ENCODE assay signal across 18 cellular contexts in genomic region chr7:101239191-101239950, GRCh38. TPM values are rescaled to one million over a fixed set of nuclear protein-coding genes. Genes with fewer than 3 reads are reported as not detected.
A peak's percentile ranks its signal among the peaks of the same experiment; 100 is the strongest.
DNase-seq lines count a peak whose midpoint lies in the region; ATAC-seq and TF ChIP-seq lines count a peak whose summit lies in the region.
"Had no signal": no experiment of that assay in that cellular context is flagged by ENCODE, and none has a peak within 500 bp of the region (broad histone marks: within the 10 kb centered on the region; RNA-seq: fewer than 3 reads in every experiment).

No MANE protein-coding gene starts in this region.

- H3K14ac ChIP-seq in mesenchymal stem cell (ENCODE audit: low read length in 2 of 2) = no peak overlapping the region

- H3K27me3 ChIP-seq in duodenal mucosa (ENCODE audit: control insufficient read depth in 1 of 2, insufficient read depth in 2 of 2, low read length in 2 of 2) = no peaks in the 10 kb centered on the region
- H3K27me3 ChIP-seq in mesenchymal stem cell (ENCODE audit: control insufficient read depth in 1 of 2, insufficient read depth in 1 of 2, low read length in 2 of 2) = no peaks in the 10 kb centered on the region
- H3K27me3 ChIP-seq in subcutaneous abdominal adipose tissue (ENCODE audit: control insufficient read depth in 5 of 5, insufficient read depth in 4 of 5, low read length in 5 of 5) = no peaks in the 10 kb centered on the region
- H3K27me3 ChIP-seq in mesendoderm (ENCODE audit: insufficient read depth, low read length, poor library complexity) = no peaks in the 10 kb centered on the region
- H3K27me3 ChIP-seq: BE2C had no signal

- POLR2A ChIA-PET in RWPE1 (lab: Yijun Ruan, JAX; ENCODE audit: low non-redundant PET) (no interaction called here), GM10248 (lab: Yijun Ruan, JAX) (no interaction called here)
- POLR2A ChIA-PET in activated CD8-positive, alpha-beta T cell treated with anti-CD3 and anti-CD28 coated beads, Interleukin-2, amount 10 ng/mL, durations not matched to agents 7 days and 5 days (lab: Charles Lee) = no interaction called here

- no peak overlapping the region for H3K18ac ChIP-seq in mesenchymal stem cell (ENCODE audit: low read depth in 1 of 2, low read length in 2 of 2)
- no peak overlapping the region for H3K18ac ChIP-seq in mesendoderm (ENCODE audit: low read length)

- no peaks in the 10 kb centered on the region for H3K9me3 Mint-ChIP-seq in activated CD8-positive, alpha-beta T cell treated with anti-CD3 and anti-CD28 coated beads, Interleukin-2, amount 10 ng/mL, durations not matched to agents 7 days and 5 days (ENCODE audit: insufficient read depth)
- H3K9me3 Mint-ChIP-seq: activated naive CD4-positive, alpha-beta T cell treated with anti-CD3 and anti-CD28 coated beads, Interleukin-2, amount 50 U/mL, for 24 hours; central memory CD8-positive, alpha-beta T cell; naive B cell; T-helper 2 cell treated with Interferon-gamma antibody and Interleukin-4, amounts not matched to agents 5 μg/mL and 100 μg/mL, for 36 hours had no signal

- no peaks in the 10 kb centered on the region for H3K27me3 Mint-ChIP-seq in activated CD8-positive, alpha-beta T cell treated with anti-CD3 and anti-CD28 coated beads, Interleukin-2, amount 10 ng/mL, durations not matched to agents 7 days and 5 days (ENCODE audit: low read depth)
- H3K27me3 Mint-ChIP-seq: activated naive CD4-positive, alpha-beta T cell treated with anti-CD3 and anti-CD28 coated beads, Interleukin-2, amount 50 U/mL, for 24 hours; central memory CD8-positive, alpha-beta T cell; naive B cell had no signal

- no peak overlapping the region for H2BK5ac ChIP-seq in mesenchymal stem cell (ENCODE audit: low read depth, low read length, poor library complexity, severe bottlenecking)
- H2BK5ac ChIP-seq in mesendoderm (ENCODE audit: low read length) = no peak overlapping the region

- H2BK120ac ChIP-seq in mesenchymal stem cell (ENCODE audit: low read depth, low read length) (no peak overlapping the region), mesendoderm (ENCODE audit: low read depth, low read length) (no peak overlapping the region)

- H3K9me3 ChIP-seq in duodenal mucosa (ENCODE audit: control insufficient read depth in 1 of 2, low read length in 2 of 2) = no peaks in the 10 kb centered on the region
- no peaks in the 10 kb centered on the region for H3K9me3 ChIP-seq in mesenchymal stem cell (ENCODE audit: control insufficient read depth, low read length)
- H3K9me3 ChIP-seq in subcutaneous abdominal adipose tissue (ENCODE audit: control insufficient read depth in 5 of 5, low read length in 5 of 5) = no peaks in the 10 kb centered on the region
- H3K9me3 ChIP-seq: BE2C had no signal

- H3K4ac ChIP-seq in mesenchymal stem cell (ENCODE audit: low read depth in 1 of 2, low read length in 2 of 2) = no peak overlapping the region
- no peak overlapping the region for H3K4ac ChIP-seq in mesendoderm (ENCODE audit: low read depth, low read length)

- H2BK15ac ChIP-seq in mesenchymal stem cell (ENCODE audit: low read depth, poor library complexity, severe bottlenecking) (no peak overlapping the region), mesendoderm (replicated peaks; ENCODE audit: low read depth) (no peak overlapping the region)

- H2BK12ac ChIP-seq in mesenchymal stem cell (ENCODE audit: low read length in 2 of 2) = no peak overlapping the region

- 89% methylated on average over 24 of the region's 27 CpGs for WGBS in mesenchymal stem cell
- no CpG with 5 or more reads among the region's 27 CpGs for WGBS in mesendoderm (ENCODE audit: extremely low coverage, insufficient coverage, low lambda C conversion rate)

- peaks cover 2% of the 10 kb centered on the region for H3K79me2 ChIP-seq in mesendoderm (ENCODE audit: control insufficient read depth, insufficient read depth, low read length)

- H3K9ac ChIP-seq in duodenal mucosa (ENCODE audit: low read depth in 1 of 2, low read length in 2 of 2) (peak overlapping the region; percentile 94 to 99), mesenchymal stem cell (ENCODE audit: low read length) (no peak overlapping the region), subcutaneous abdominal adipose tissue (ENCODE audit: low read length in 5 of 5) (peak overlapping the region in 2 of 5 donors; percentile 12 to 82), mesendoderm (ENCODE audit: low read length) (no peak overlapping the region)

- H2AK5ac ChIP-seq in mesenchymal stem cell (ENCODE audit: low read length, severe bottlenecking) = no peak overlapping the region
- no peak overlapping the region for H2AK5ac ChIP-seq in mesendoderm (ENCODE audit: low read length)

- TF ChIP-seq CTCF in RWPE1 (conservative IDR thresholded peaks at IDR 0.05; ENCODE audit: low read depth) (no peak), GM10248 (IDR thresholded peaks at IDR 0.05; ENCODE audit: control extremely low read depth, extremely low read depth, low read depth, missing control alignments) (no peak)

- H3K36me3 Mint-ChIP-seq in activated CD8-positive, alpha-beta T cell treated with anti-CD3 and anti-CD28 coated beads, Interleukin-2, amount 10 ng/mL, durations not matched to agents 7 days and 5 days (ENCODE audit: low read depth) = peaks cover 8% of the 10 kb centered on the region
- H3K36me3 Mint-ChIP-seq: activated naive CD4-positive, alpha-beta T cell treated with anti-CD3 and anti-CD28 coated beads, Interleukin-2, amount 50 U/mL, for 24 hours; naive B cell had no signal

- no peak for ATAC-seq in HG02885 (IDR thresholded peaks at IDR 0.05; ENCODE audit: poor library complexity, unreplicated experiment)
- ATAC-seq in activated CD8-positive, alpha-beta T cell treated with anti-CD3 and anti-CD28 coated beads, Interleukin-2, amount 10 ng/mL, durations not matched to agents 7 days and 5 days = no peak

- no peak overlapping the region for H4K91ac ChIP-seq in mesenchymal stem cell (ENCODE audit: low read length)

- H3K4me2 ChIP-seq in mesenchymal stem cell (ENCODE audit: low read length, poor library complexity, severe bottlenecking) (no peak overlapping the region), mesendoderm (ENCODE audit: low read length) (no peak overlapping the region)

- H3K23ac ChIP-seq in mesenchymal stem cell (ENCODE audit: low read length in 2 of 2) (no peak overlapping the region), mesendoderm (ENCODE audit: low read length) (no peak overlapping the region)

- H3K36me3 ChIP-seq in duodenal mucosa (ENCODE audit: control insufficient read depth in 1 of 2, insufficient read depth in 2 of 2, low read length in 2 of 2) (peaks cover 10 to 19% of the 10 kb centered on the region in 2 donors), mesenchymal stem cell (ENCODE audit: control insufficient read depth in 1 of 2, insufficient read depth in 2 of 2, low read depth in 1 of 2, low read length in 2 of 2) (peaks cover 34 to 72% of the 10 kb centered on the region in 2 experiments), subcutaneous abdominal adipose tissue (ENCODE audit: control insufficient read depth in 5 of 5, insufficient read depth in 5 of 5, low read length in 5 of 5) (peaks cover 0 to 29% (median 12%) of the 10 kb centered on the region in 5 donors), mesendoderm (ENCODE audit: control insufficient read depth, insufficient read depth, low read length) (no peaks in the 10 kb centered on the region)

- no peak overlapping the region for H3K56ac ChIP-seq in mesendoderm (ENCODE audit: low read length)

- no peak overlapping the region for H4K8ac ChIP-seq in mesenchymal stem cell (ENCODE audit: low read length)
- H4K8ac ChIP-seq in mesendoderm (ENCODE audit: low read depth, low read length) = no peak overlapping the region

- H4K5ac ChIP-seq in mesendoderm (ENCODE audit: low read length) = no peak overlapping the region

- DNase-seq in RWPE1 (ENCODE audit: low spot score) = no peak
- DNase-seq in mesenchymal stem cell = no peak
- no peak for DNase-seq in mesendoderm
- no peak for DNase-seq in activated CD8-positive, alpha-beta T cell treated with anti-CD3 and anti-CD28 coated beads, Interleukin-2, amount 10 ng/mL, durations not matched to agents 7 days and 5 days
- DNase-seq in GM10248 (ENCODE audit: extremely low spot score) = no peak
- DNase-seq: activated CD4-positive, alpha-beta T cell treated with anti-CD3 and anti-CD28 coated beads for 48 hours; GOT3; naive B cell; stimulated activated CD4-positive, alpha-beta T cell treated with anti-CD3 and anti-CD28 coated beads, Interleukin-4, amount 100 ng/mL, for 4 hours had no signal

- H3K4me3 ChIP-seq in duodenal mucosa (ENCODE audit: low read depth in 1 of 2, low read length in 2 of 2) (peak overlapping the region; percentile 72 to 79), mesenchymal stem cell (ENCODE audit: insufficient read depth in 1 of 2, low read depth in 1 of 2, low read length in 2 of 2) (no peak overlapping the region), subcutaneous abdominal adipose tissue (ENCODE audit: low read depth in 1 of 5, low read length in 5 of 5) (peak overlapping the region in 2 of 5 donors; percentile 26 to 31), mesendoderm (ENCODE audit: low read length) (no peak overlapping the region)

- H3K4me1 ChIP-seq in duodenal mucosa (ENCODE audit: control insufficient read depth in 1 of 2, insufficient read depth in 2 of 2, low read length in 2 of 2) (peaks cover 22 to 27% of the 10 kb centered on the region in 2 donors), mesenchymal stem cell (ENCODE audit: control insufficient read depth, insufficient read depth, low read depth, low read length) (peaks cover 33% of the 10 kb centered on the region), subcutaneous abdominal adipose tissue (ENCODE audit: control insufficient read depth in 5 of 5, insufficient read depth in 5 of 5, low read length in 5 of 5) (peaks cover 14 to 83% (median 75%) of the 10 kb centered on the region in 5 donors), mesendoderm (ENCODE audit: control insufficient read depth, low read depth, low read length) (no peaks in the 10 kb centered on the region)

- no peak overlapping the region for H2AFZ ChIP-seq in mesenchymal stem cell (ENCODE audit: low read depth, low read length)

- CTCF ChIA-PET in RWPE1 (lab: Yijun Ruan, JAX) (no interaction called here), GM10248 (lab: Yijun Ruan, JAX) (interaction anchor here (1.1 kb wide), 2 partner anchors 14 to 95 kb away, joined by 3 to 4 read pairs; no protein-coding TSS in a partner anchor)
- CTCF ChIA-PET in activated CD8-positive, alpha-beta T cell treated with anti-CD3 and anti-CD28 coated beads, Interleukin-2, amount 10 ng/mL, durations not matched to agents 7 days and 5 days (lab: Charles Lee) = no interaction called here

- H3K4me3 Mint-ChIP-seq in activated CD8-positive, alpha-beta T cell treated with anti-CD3 and anti-CD28 coated beads, Interleukin-2, amount 10 ng/mL, durations not matched to agents 7 days and 5 days = no peak overlapping the region
- H3K4me3 Mint-ChIP-seq: activated naive CD4-positive, alpha-beta T cell treated with anti-CD3 and anti-CD28 coated beads, Interleukin-2, amount 50 U/mL, for 24 hours; central memory CD8-positive, alpha-beta T cell; T-helper 2 cell treated with Interferon-gamma antibody and Interleukin-4, amounts not matched to agents 5 μg/mL and 100 μg/mL, for 36 hours had no signal

- H3K27ac ChIP-seq in RWPE1 = peak overlapping the region; percentile 36
- H3K27ac ChIP-seq in duodenal mucosa (ENCODE audit: low read depth, low read length) = peak overlapping the region; percentile 92
- peak overlapping the region; percentile 27 for H3K27ac ChIP-seq in mesenchymal stem cell (ENCODE audit: low read length, poor library complexity, severe bottlenecking)
- H3K27ac ChIP-seq in subcutaneous abdominal adipose tissue (ENCODE audit: low read depth, low read length) = peak overlapping the region; percentile 93
- no peak overlapping the region for H3K27ac ChIP-seq in mesendoderm (ENCODE audit: low read depth, low read length)

- H3K79me1 ChIP-seq in mesenchymal stem cell (replicated peaks; ENCODE audit: low read length, poor library complexity, severe bottlenecking) = peaks cover 26% of the 10 kb centered on the region
- H3K79me1 ChIP-seq in mesendoderm (ENCODE audit: low read length) = peaks cover 4% of the 10 kb centered on the region

- peaks cover 17% of the 10 kb centered on the region for H3K4me1 Mint-ChIP-seq in activated CD8-positive, alpha-beta T cell treated with anti-CD3 and anti-CD28 coated beads, Interleukin-2, amount 10 ng/mL, durations not matched to agents 7 days and 5 days (ENCODE audit: low read depth)

- H3K27ac Mint-ChIP-seq in activated CD8-positive, alpha-beta T cell treated with anti-CD3 and anti-CD28 coated beads, Interleukin-2, amount 10 ng/mL, durations not matched to agents 7 days and 5 days = no peak overlapping the region
- H3K27ac Mint-ChIP-seq: activated naive CD4-positive, alpha-beta T cell treated with anti-CD3 and anti-CD28 coated beads, Interleukin-2, amount 50 U/mL, for 24 hours; T-helper 2 cell treated with Interferon-gamma antibody and Interleukin-4, amounts not matched to agents 5 μg/mL and 100 μg/mL, for 36 hours had no signal

RNA-seq across cellular contexts. Expression of gene CLDN15, which starts 1.8 kb away (rescaled TPM):
- polyA plus RNA-seq in mesenchymal stem cell (2013, experiment 1 of 2) = 3.0 TPM
- 2.6 TPM for polyA plus RNA-seq in mesenchymal stem cell (2013, experiment 2 of 2)
- 2.2 TPM for polyA plus RNA-seq in mesendoderm (2013, experiment 1 of 2)
- 2.2 TPM for polyA plus RNA-seq in mesendoderm (2013, experiment 2 of 2)
- 10 to 100 TPM; 19.6 to 21.2 TPM for total RNA-seq in activated CD8-positive, alpha-beta T cell treated with anti-CD3 and anti-CD28 coated beads, Interleukin-2, amount 10 ng/mL, durations not matched to agents 7 days and 5 days

RNA-seq across cellular contexts. Expression of gene FIS1, which starts 5.5 kb away (rescaled TPM):
- polyA plus RNA-seq in mesenchymal stem cell (2013, experiment 1 of 2) = 168 TPM
- polyA plus RNA-seq in mesenchymal stem cell (2013, experiment 2 of 2) = 172 TPM
- polyA plus RNA-seq in mesendoderm (2013, experiment 1 of 2) = 106 TPM
- 109 TPM for polyA plus RNA-seq in mesendoderm (2013, experiment 2 of 2)
- total RNA-seq in activated CD8-positive, alpha-beta T cell treated with anti-CD3 and anti-CD28 coated beads, Interleukin-2, amount 10 ng/mL, durations not matched to agents 7 days and 5 days = 100 to 1,000 TPM; 103 to 108 TPM

RNA-seq across cellular contexts. Expression of gene ZNHIT1, which starts 21.4 kb away (rescaled TPM):
- polyA plus RNA-seq in mesenchymal stem cell (2013, experiment 1 of 2) = 83.1 TPM
- polyA plus RNA-seq in mesenchymal stem cell (2013, experiment 2 of 2) = 82.5 TPM
- polyA plus RNA-seq in mesendoderm (2013, experiment 1 of 2) = 48.7 TPM
- polyA plus RNA-seq in mesendoderm (2013, experiment 2 of 2) = 50.9 TPM
- 10 to 100 TPM; 56.1 to 58.4 TPM for total RNA-seq in activated CD8-positive, alpha-beta T cell treated with anti-CD3 and anti-CD28 coated beads, Interleukin-2, amount 10 ng/mL, durations not matched to agents 7 days and 5 days

RNA-seq across cellular contexts. Expression of gene PLOD3, which starts 22.0 kb away (rescaled TPM):
- polyA plus RNA-seq in mesenchymal stem cell (2013, experiment 1 of 2) = 210 TPM
- 206 TPM for polyA plus RNA-seq in mesenchymal stem cell (2013, experiment 2 of 2)
- polyA plus RNA-seq in mesendoderm (2013, experiment 1 of 2) = 37.6 TPM
- 36.6 TPM for polyA plus RNA-seq in mesendoderm (2013, experiment 2 of 2)
- total RNA-seq in activated CD8-positive, alpha-beta T cell treated with anti-CD3 and anti-CD28 coated beads, Interleukin-2, amount 10 ng/mL, durations not matched to agents 7 days and 5 days = 10 to 100 TPM; 51.1 to 58.1 TPM

RNA-seq across cellular contexts. Expression of gene MOGAT3, which starts 38.5 kb away (rescaled TPM):
- not detected for polyA plus RNA-seq in mesenchymal stem cell (2013, experiment 1 of 2)
- not detected for polyA plus RNA-seq in mesenchymal stem cell (2013, experiment 2 of 2)
- 0.07 TPM for polyA plus RNA-seq in mesendoderm (2013, experiment 1 of 2)
- 0.06 TPM for polyA plus RNA-seq in mesendoderm (2013, experiment 2 of 2)
- total RNA-seq in activated CD8-positive, alpha-beta T cell treated with anti-CD3 and anti-CD28 coated beads, Interleukin-2, amount 10 ng/mL, durations not matched to agents 7 days and 5 days = not detected
- total RNA-seq: glomerular endothelial cell, renal cortical epithelial cell had no signal

Comparison
In these comparisons a context has a peak if more than half of its experiments do, and no peak if none do; other contexts are left out.
1. H3K4me3 ChIP-seq: peak in duodenal mucosa (2 of 2); none in mesenchymal stem cell (0 of 2) and mesendoderm (single experiment).
2. H3K9ac ChIP-seq: peak in duodenal mucosa (2 of 2); none in mesenchymal stem cell (single experiment) and mesendoderm (single experiment).